In the genomic region with DNA sequence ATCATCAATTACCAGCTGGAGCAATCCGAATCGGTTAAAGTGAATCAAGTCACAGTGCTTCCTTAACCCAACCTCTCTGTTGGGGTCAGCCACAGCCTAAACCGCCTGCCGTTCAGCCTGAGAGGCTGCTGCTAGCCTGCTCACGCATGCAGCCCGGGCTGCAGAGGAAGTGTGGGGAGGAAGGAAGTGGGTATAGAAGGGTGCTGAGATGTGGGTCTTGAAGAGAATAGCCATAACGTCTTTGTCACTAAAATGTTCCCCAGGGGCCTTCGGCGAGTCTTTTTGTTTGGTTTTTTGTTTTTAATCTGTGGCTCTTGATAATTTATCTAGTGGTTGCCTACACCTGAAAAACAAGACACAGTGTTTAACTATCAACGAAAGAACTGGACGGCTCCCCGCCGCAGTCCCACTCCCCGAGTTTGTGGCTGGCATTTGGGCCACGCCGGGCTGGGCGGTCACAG, we compare ENCODE assay signal across 8 cellular contexts. TPM values are rescaled to one million over a fixed set of nuclear protein-coding genes. Genes with fewer than 3 reads are reported as not detected.
DNase-seq lines count a peak whose midpoint lies in the region; ATAC-seq lines count a peak whose summit lies in the region.

No MANE protein-coding gene starts in this region.

- peak overlapping the region; percentile 99 for H3K27ac Mint-ChIP-seq in stimulated activated naive B cell treated with anti-CD40 and anti-IgM and Interleukin-4, amounts not matched to agents 10 μg/mL and 1 μg/mL and 100 μg/mL, for 72 hours

- DNase-seq in Daoy (ENCODE audit: low read depth) (peak; percentile 42), KG1 (lab: John Stamatoyannopoulos, UW) (peak; percentile 86), NCI-H1694 treated with DMSO at 0.1 percent for 48 hours (lab: John Stamatoyannopoulos, UW) (no peak)
- DNase-seq in activated CD4-positive, alpha-beta T cell treated with anti-CD3 and anti-CD28 coated beads for 48 hours = peak; percentile 73
- DNase-seq in effector CD4-positive, alpha-beta T cell = peak; percentile 57
- DNase-seq in stimulated activated naive B cell treated with anti-CD40 and anti-IgM and Interleukin-4, amounts not matched to agents 10 μg/mL and 1 μg/mL and 100 μg/mL, for 72 hours = peak; percentile 80

- no peaks in the 10 kb centered on the region for H3K9me3 Mint-ChIP-seq in stimulated activated naive B cell treated with anti-CD40 and anti-IgM and Interleukin-4, amounts not matched to agents 10 μg/mL and 1 μg/mL and 100 μg/mL, for 72 hours

- H3K4me1 ChIP-seq in mucosa of rectum (ENCODE audit: control insufficient read depth in 2 of 2, insufficient read depth in 2 of 2, low read length in 2 of 2) = peaks cover 0 to 6% of the 10 kb centered on the region in 2 donors

- H3K9ac ChIP-seq in mucosa of rectum (ENCODE audit: low read depth in 1 of 2, low read length in 2 of 2) = peak overlapping the region; percentile 66 to 68

- H3K36me3 Mint-ChIP-seq in stimulated activated naive B cell treated with anti-CD40 and anti-IgM and Interleukin-4, amounts not matched to agents 10 μg/mL and 1 μg/mL and 100 μg/mL, for 72 hours = peaks cover 0 to 4% of the 10 kb centered on the region in 2 donors

- no peaks in the 10 kb centered on the region for H3K27me3 Mint-ChIP-seq in stimulated activated naive B cell treated with anti-CD40 and anti-IgM and Interleukin-4, amounts not matched to agents 10 μg/mL and 1 μg/mL and 100 μg/mL, for 72 hours

- peak; percentile 74 for ATAC-seq in GM21737 (IDR thresholded peaks at IDR 0.05; ENCODE audit: unreplicated experiment)
- peak; percentile 84 to 86 for ATAC-seq in stimulated activated naive B cell treated with anti-CD40 and anti-IgM and Interleukin-4, amounts not matched to agents 10 μg/mL and 1 μg/mL and 100 μg/mL, for 72 hours (replicated peaks)

- H3K9me3 ChIP-seq in mucosa of rectum (ENCODE audit: control insufficient read depth in 2 of 2, low read length in 2 of 2) = no peaks in the 10 kb centered on the region

- peak overlapping the region; percentile 93 to 99 for H3K4me3 Mint-ChIP-seq in stimulated activated naive B cell treated with anti-CD40 and anti-IgM and Interleukin-4, amounts not matched to agents 10 μg/mL and 1 μg/mL and 100 μg/mL, for 72 hours

- H3K36me3 ChIP-seq in mucosa of rectum (ENCODE audit: control insufficient read depth in 2 of 2, insufficient read depth in 2 of 2, low read length in 2 of 2) = no peaks in the 10 kb centered on the region

- H3K27me3 ChIP-seq in mucosa of rectum (ENCODE audit: control insufficient read depth in 2 of 2, insufficient read depth in 2 of 2, low read length in 2 of 2) = peaks cover 3 to 14% of the 10 kb centered on the region in 2 donors

- H3K4me3 ChIP-seq in mucosa of rectum (ENCODE audit: low read length in 2 of 2) = peak overlapping the region; percentile 76 to 82

- H3K4me1 Mint-ChIP-seq in stimulated activated naive B cell treated with anti-CD40 and anti-IgM and Interleukin-4, amounts not matched to agents 10 μg/mL and 1 μg/mL and 100 μg/mL, for 72 hours = peaks cover 27 to 53% of the 10 kb centered on the region in 2 donors

- peak overlapping the region; percentile 83 to 88 for H3K27ac ChIP-seq in mucosa of rectum (ENCODE audit: low read depth in 2 of 2, low read length in 2 of 2)

RNA-seq across cellular contexts. Expression of gene ITGA4, which starts 0.5 kb away (rescaled TPM):
- total RNA-seq in Daoy (2014; rRNA removed; shearing (Covaris generic)) = 8.9 and 11.3 TPM in 2 replicates
